8 cellular contexts compared by ENCODE assay signal in genomic region chr19:5621311-5621944, GRCh38.
DNase-seq lines count a peak whose midpoint lies in the region; ATAC-seq and TF ChIP-seq lines count a peak whose summit lies in the region.

No MANE protein-coding gene starts in this region.

- no peaks in the 10 kb centered on the region for H3K9me3 ChIP-seq in DOHH2 (ENCODE audit: control insufficient read depth, insufficient read depth, low read length)

- peaks cover 96% of the 10 kb centered on the region for H3K79me2 ChIP-seq in DOHH2 (ENCODE audit: control insufficient read depth, low read length)

- no peak for DNase-seq in fibroblast of pulmonary artery (ENCODE audit: low read depth)
- DNase-seq in posterior cingulate gyrus = peak in 6 of 10 donors; percentile 21 to 85 (median 38)
- no peak for DNase-seq in NCI-H526 (lab: John Stamatoyannopoulos, UW)
- no peak for DNase-seq in iPS-NIHi7 (ENCODE audit: extremely low spot score)
- no peak for DNase-seq in activated CD4-positive, alpha-beta T cell treated with anti-CD3 and anti-CD28 coated beads, Interleukin-2, amount 50 U/mL, for 4 hours

- peaks cover 39% of the 10 kb centered on the region for H3K4me1 ChIP-seq in DOHH2 (ENCODE audit: control insufficient read depth, low read length)

- H3K4me3 ChIP-seq in DOHH2 (ENCODE audit: low read length) (peak overlapping the region; percentile 97), fibroblast of pulmonary artery (replicated peaks; ENCODE audit: low read depth, low read length) (peak overlapping the region; percentile 84)

- H4K20me1 ChIP-seq in DOHH2 (ENCODE audit: control insufficient read depth, insufficient read depth, low read depth, low read length) = peaks cover 52% of the 10 kb centered on the region

- ATAC-seq in SK-N-SH treated with all-trans-retinoic acid at 6 μM for 48 hours (0 out of 3 replicates have a peak, but pooled peaks have one; percentile 3), GM21528 (IDR thresholded peaks at IDR 0.05; ENCODE audit: low FRiP score, unreplicated experiment) (no peak)

- peaks cover 3% of the 10 kb centered on the region; the same call in 1 of the 2 replicates for H3F3A ChIP-seq in DOHH2 (ENCODE audit: control insufficient read depth, insufficient read depth)

- H3K27me3 ChIP-seq in DOHH2 (ENCODE audit: control insufficient read depth, low read length) = no peaks in the 10 kb centered on the region; the same call in 1 of the 2 replicates

- H3K36me3 ChIP-seq in DOHH2 (ENCODE audit: control insufficient read depth, low read length) = peaks cover 96% of the 10 kb centered on the region

- no peaks in the 10 kb centered on the region for H3K9me2 ChIP-seq in DOHH2 (replicated peaks; ENCODE audit: control insufficient read depth, low read length)

- intact Hi-C loops in posterior cingulate gyrus (cut with DNase I) = no loop called here

- H3K4me2 ChIP-seq in DOHH2 (ENCODE audit: low read length) = peak overlapping the region; percentile 76

- H3K27ac ChIP-seq in DOHH2 (ENCODE audit: low read depth, low read length) = no peak overlapping the region

- TF ChIP-seq CTCF in DOHH2 (IDR thresholded peaks at IDR 0.05; ENCODE audit: low read depth, low read length, poor library complexity, severe bottlenecking) = no peak
- no peak for TF ChIP-seq CTCF in fibroblast of pulmonary artery (IDR thresholded peaks at IDR 0.05; ENCODE audit: low read length, missing control alignments)

TF ChIP-seq in SK-N-SH treated with all-trans-retinoic acid at 6 μM for 48 hours, 23 proteins besides CTCF, POLR2A, EP300 and RAD21:
- no peak for TF ChIP-seq PPARA (CRISPR knock-in tag; IDR thresholded peaks at IDR 0.05; ENCODE audit: borderline replicate concordance)
- no peak for TF ChIP-seq ISL1 (CRISPR knock-in tag; IDR thresholded peaks at IDR 0.05)
- no peak for TF ChIP-seq ARNTL (CRISPR knock-in tag; IDR thresholded peaks at IDR 0.05; ENCODE audit: borderline replicate concordance, low read depth)

Comparison
In these comparisons a context has a peak if more than half of its experiments do, and no peak if none do; other contexts are left out.
1. DNase-seq: peak in posterior cingulate gyrus (6 of 10); none in fibroblast of pulmonary artery (single experiment), NCI-H526 (0 of 2), iPS-NIHi7 (single experiment) and activated CD4-positive, alpha-beta T cell treated with anti-CD3 and anti-CD28 coated beads, Interleukin-2, amount 50 U/mL, for 4 hours (0 of 2).